1 cellular context compared by ENCODE assay signal in the genomic region with DNA sequence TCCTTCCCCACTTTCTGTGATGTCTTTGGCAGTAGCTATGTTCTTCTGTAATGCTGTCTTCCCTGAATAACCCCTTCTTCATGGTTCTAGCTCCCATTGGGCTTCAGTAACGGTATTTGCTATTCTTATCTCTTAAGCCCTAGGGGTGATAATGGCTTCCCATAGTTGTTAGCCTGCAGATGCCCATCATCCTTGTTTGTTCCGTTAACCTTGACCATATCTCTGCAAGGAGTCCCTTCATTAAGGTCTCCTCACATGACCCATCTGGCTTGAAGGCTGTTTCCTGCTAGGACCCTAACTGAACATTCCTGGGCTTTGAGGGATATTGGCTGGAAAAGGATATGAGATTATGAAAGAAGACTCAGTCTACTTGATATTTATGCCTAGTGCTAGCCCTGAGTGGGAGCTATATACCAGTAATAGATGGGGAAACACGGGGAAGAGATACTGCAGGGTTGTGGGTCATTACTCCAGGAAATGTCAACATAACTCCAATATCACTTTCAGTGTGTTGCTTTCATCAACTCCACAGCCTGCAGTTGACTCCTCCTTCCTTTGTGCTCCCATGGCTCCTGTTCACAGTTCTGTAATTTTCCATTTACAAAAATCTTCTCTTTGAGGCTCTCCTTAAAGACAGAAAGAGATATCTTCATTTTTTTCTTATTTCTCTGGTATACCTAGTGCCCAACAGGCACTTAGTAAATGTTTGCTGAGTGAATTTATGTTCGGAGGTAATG.
TF ChIP-seq lines count a peak whose summit lies in the region.

No MANE protein-coding gene starts in this region.

TF ChIP-seq in H1, 55 proteins besides CTCF, POLR2A, EP300 and RAD21:
- TF ChIP-seq CEBPB (IDR thresholded peaks at IDR 0.05; ENCODE audit: low read depth, low read length): no peak
- no peak for TF ChIP-seq NANOG (IDR thresholded peaks at IDR 0.05; ENCODE audit: insufficient read depth, low read depth, low read length, poor library complexity, severe bottlenecking)
- TF ChIP-seq YY1 (IDR thresholded peaks at IDR 0.05; ENCODE audit: low read depth, low read length): no peak
- no peak for TF ChIP-seq PHF8 (conservative IDR thresholded peaks at IDR 0.05; ENCODE audit: low read depth, low read length)
